ENCODE assay signal across 1 cellular context in the genomic region with DNA sequence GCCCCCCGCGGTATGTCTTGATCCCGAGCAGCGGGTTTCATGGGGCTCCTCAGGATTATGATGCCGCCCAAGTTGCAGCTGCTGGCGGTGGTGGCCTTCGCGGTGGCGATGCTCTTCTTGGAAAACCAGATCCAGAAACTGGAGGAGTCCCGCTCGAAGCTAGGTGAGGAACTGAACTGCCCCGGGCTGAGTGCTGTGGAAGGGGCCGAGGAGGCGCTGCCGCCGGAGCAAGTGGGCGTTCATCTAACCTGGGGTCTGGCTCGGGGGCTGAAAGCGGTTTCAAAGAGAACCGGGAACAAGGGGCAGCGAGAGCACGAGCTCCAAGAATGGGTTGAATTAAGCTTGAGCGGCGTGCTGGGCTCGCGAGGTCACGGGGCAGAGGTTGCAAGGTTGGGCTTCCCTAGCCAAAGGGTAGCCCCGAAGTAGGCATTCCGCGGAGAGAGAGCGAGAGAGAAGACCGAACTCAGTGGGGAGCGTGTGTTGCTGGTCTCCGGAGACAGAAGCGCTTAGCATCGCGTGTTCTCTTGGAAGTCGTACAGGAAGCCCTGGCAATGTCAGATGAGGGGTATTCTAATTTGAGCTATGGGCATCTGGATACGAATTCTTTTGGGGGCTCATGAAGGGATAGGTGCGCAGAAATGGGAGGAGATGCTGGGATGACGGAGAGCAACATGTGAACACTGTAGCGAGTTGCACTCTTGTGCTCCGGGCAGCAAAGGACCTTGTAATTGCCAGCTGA.
TF ChIP-seq lines count a peak whose summit lies in the region.

No MANE protein-coding gene starts in this region.

TF ChIP-seq in HCT116, 20 proteins besides CTCF, POLR2A, EP300 and RAD21 (continued from another document):
- TF ChIP-seq, protein P1, sequence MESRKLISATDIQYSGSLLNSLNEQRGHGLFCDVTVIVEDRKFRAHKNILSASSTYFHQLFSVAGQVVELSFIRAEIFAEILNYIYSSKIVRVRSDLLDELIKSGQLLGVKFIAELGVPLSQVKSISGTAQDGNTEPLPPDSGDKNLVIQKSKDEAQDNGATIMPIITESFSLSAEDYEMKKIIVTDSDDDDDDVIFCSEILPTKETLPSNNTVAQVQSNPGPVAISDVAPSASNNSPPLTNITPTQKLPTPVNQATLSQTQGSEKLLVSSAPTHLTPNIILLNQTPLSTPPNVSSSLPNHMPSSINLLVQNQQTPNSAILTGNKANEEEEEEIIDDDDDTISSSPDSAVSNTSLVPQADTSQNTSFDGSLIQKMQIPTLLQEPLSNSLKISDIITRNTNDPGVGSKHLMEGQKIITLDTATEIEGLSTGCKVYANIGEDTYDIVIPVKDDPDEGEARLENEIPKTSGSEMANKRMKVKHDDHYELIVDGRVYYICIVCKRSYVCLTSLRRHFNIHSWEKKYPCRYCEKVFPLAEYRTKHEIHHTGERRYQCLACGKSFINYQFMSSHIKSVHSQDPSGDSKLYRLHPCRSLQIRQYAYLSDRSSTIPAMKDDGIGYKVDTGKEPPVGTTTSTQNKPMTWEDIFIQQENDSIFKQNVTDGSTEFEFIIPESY (IDR thresholded peaks at IDR 0.05; ENCODE audit: extremely low read depth, insufficient replicate concordance, low read length): no peak
- TF ChIP-seq CEBPB (IDR thresholded peaks at IDR 0.05; ENCODE audit: low read depth): no peak
- TF ChIP-seq JUND (IDR thresholded peaks at IDR 0.05): no peak
- TF ChIP-seq ELF1 (IDR thresholded peaks at IDR 0.05; ENCODE audit: borderline replicate concordance, low read depth): no peak
- no peak for TF ChIP-seq SIN3A (IDR thresholded peaks at IDR 0.05; ENCODE audit: low read depth)
